18 cellular contexts compared by ENCODE assay signal in genomic region chr9:91075279-91075678, GRCh38.
A peak's percentile ranks its signal among the peaks of the same experiment; 100 is the strongest.
DNase-seq lines count a peak whose midpoint lies in the region; ATAC-seq and TF ChIP-seq lines count a peak whose summit lies in the region.
"Had no signal": no experiment of that assay in that cellular context is flagged by ENCODE, and none has a peak within 500 bp of the region (broad histone marks: within the 10 kb centered on the region; RNA-seq: fewer than 3 reads in every experiment).

No MANE protein-coding gene starts in this region.

- no peak overlapping the region for H2AFZ ChIP-seq in trophoblast cell (ENCODE audit: insufficient read depth, low read length, poor library complexity)

- no peak overlapping the region for H3K27ac ChIP-seq in coronary artery
- no peak overlapping the region for H3K27ac ChIP-seq in trophoblast cell (ENCODE audit: low read depth, low read length)

- no peak overlapping the region for H3K18ac ChIP-seq in trophoblast cell (ENCODE audit: low read length)

- no peaks in the 10 kb centered on the region for H3K9me3 ChIP-seq in trophoblast cell (ENCODE audit: insufficient read depth, low read depth, low read length)
- H3K9me3 ChIP-seq: MG63, SK-N-SH had no signal

- no peak overlapping the region for H3K14ac ChIP-seq in trophoblast cell (ENCODE audit: low read length)

- H3K4me3 ChIP-seq in H7 (ENCODE audit: insufficient read depth, low read depth, low read length) (no peak overlapping the region), coronary artery (no peak overlapping the region), trophoblast cell (ENCODE audit: low read depth, low read length) (no peak overlapping the region)
- H3K4me3 ChIP-seq: MG63 had no signal

- no peak overlapping the region for H2BK12ac ChIP-seq in trophoblast cell (ENCODE audit: low read length)

- H3K36me3 ChIP-seq in H7 (replicated peaks; ENCODE audit: control insufficient read depth, insufficient read depth, low read length) = no peaks in the 10 kb centered on the region
- H3K36me3 ChIP-seq in trophoblast cell (ENCODE audit: control insufficient read depth in 1 of 2, insufficient read depth in 2 of 2, low read length in 2 of 2) = no peaks in the 10 kb centered on the region
- H3K36me3 ChIP-seq: MG63 had no signal

- no peak overlapping the region for H3K23ac ChIP-seq in trophoblast cell (ENCODE audit: low read length)

- H3K27me3 ChIP-seq in H7 (ENCODE audit: control insufficient read depth, insufficient read depth, low read length) (no peaks in the 10 kb centered on the region), trophoblast cell (ENCODE audit: insufficient read depth, low read length) (no peaks in the 10 kb centered on the region)
- H3K27me3 ChIP-seq: MG63 had no signal

- H4K8ac ChIP-seq in trophoblast cell (ENCODE audit: low read depth, low read length) = no peak overlapping the region

- no peaks in the 10 kb centered on the region for H3K79me2 ChIP-seq in trophoblast cell (ENCODE audit: control insufficient read depth, insufficient read depth, low read length, poor library complexity)

- no peak overlapping the region for H4K91ac ChIP-seq in trophoblast cell (ENCODE audit: low read depth, low read length)

- no peak overlapping the region for H2BK5ac ChIP-seq in trophoblast cell (ENCODE audit: low read depth, low read length, poor library complexity)

- H2BK120ac ChIP-seq in trophoblast cell (ENCODE audit: insufficient read depth, low read length, poor library complexity) = peak overlapping the region; percentile 23

- H3K4me2 ChIP-seq in trophoblast cell (ENCODE audit: low read length) = no peak overlapping the region
- H3K4me2 ChIP-seq: SK-N-SH had no signal

- H2AK5ac ChIP-seq in trophoblast cell (ENCODE audit: low read length) = no peak overlapping the region

- no peak overlapping the region for H3K9ac ChIP-seq in trophoblast cell (ENCODE audit: low read length)
- H3K9ac ChIP-seq: SK-N-SH had no signal

- no peak overlapping the region for H3K4ac ChIP-seq in trophoblast cell (ENCODE audit: low read depth, low read length)

- no peak overlapping the region for H4K12ac ChIP-seq in trophoblast cell (ENCODE audit: low read depth, low read length)

- peaks cover 11 to 21% of the 10 kb centered on the region in 2 experiments for H3K4me1 ChIP-seq in trophoblast cell (ENCODE audit: control insufficient read depth in 1 of 2, insufficient read depth in 2 of 2, low read length in 2 of 2)

- peak; percentile 23 for DNase-seq in EL
- peak; percentile 39 for DNase-seq in H7
- DNase-seq in coronary artery (ENCODE audit: low spot score) = peak; percentile 29
- DNase-seq in trophoblast cell = peak; percentile 84 to 85
- no peak for DNase-seq in NCI-H226
- no peak for DNase-seq in stimulated activated CD4-positive, alpha-beta T cell treated with anti-CD3 and anti-CD28 coated beads, Interleukin-4, amount 100 ng/mL, for 1 hour
- DNase-seq in activated naive CD4-positive, alpha-beta T cell (lab: John Stamatoyannopoulos, UW) = no peak
- DNase-seq: AML-193, DMS 273 treated with DMSO at 0.1 percent for 48 hours, HCEC 1CT, MG63, NCI-H1092, NCI-H1694, NCI-H2227 treated with DMSO at 0.1 percent for 48 hours, NCI-H524 treated with DMSO at 0.1 percent for 48 hours, SHP77, SK-N-SH had no signal

- no peaks in the 10 kb centered on the region for H3K79me1 ChIP-seq in trophoblast cell (ENCODE audit: low read length)

- no peak for TF ChIP-seq CTCF in coronary artery (IDR thresholded peaks at IDR 0.05)

- WGBS in trophoblast cell (ENCODE audit: extremely low coverage, insufficient coverage, insufficient read length) = no CpG with 5 or more reads among the region's 8 CpGs

- no peak for ATAC-seq in GM18867 (IDR thresholded peaks at IDR 0.05; ENCODE audit: unreplicated experiment)

Comparison
In these comparisons a context has a peak if more than half of its experiments do, and no peak if none do; other contexts are left out.
1. DNase-seq: peak in EL (single experiment), H7 (single experiment), coronary artery (single experiment) and trophoblast cell (2 of 2); none in NCI-H226 (single experiment), stimulated activated CD4-positive, alpha-beta T cell treated with anti-CD3 and anti-CD28 coated beads, Interleukin-4, amount 100 ng/mL, for 1 hour (single experiment) and activated naive CD4-positive, alpha-beta T cell (0 of 4).